ENCODE assay signal across 1 cellular context in the genomic region with DNA sequence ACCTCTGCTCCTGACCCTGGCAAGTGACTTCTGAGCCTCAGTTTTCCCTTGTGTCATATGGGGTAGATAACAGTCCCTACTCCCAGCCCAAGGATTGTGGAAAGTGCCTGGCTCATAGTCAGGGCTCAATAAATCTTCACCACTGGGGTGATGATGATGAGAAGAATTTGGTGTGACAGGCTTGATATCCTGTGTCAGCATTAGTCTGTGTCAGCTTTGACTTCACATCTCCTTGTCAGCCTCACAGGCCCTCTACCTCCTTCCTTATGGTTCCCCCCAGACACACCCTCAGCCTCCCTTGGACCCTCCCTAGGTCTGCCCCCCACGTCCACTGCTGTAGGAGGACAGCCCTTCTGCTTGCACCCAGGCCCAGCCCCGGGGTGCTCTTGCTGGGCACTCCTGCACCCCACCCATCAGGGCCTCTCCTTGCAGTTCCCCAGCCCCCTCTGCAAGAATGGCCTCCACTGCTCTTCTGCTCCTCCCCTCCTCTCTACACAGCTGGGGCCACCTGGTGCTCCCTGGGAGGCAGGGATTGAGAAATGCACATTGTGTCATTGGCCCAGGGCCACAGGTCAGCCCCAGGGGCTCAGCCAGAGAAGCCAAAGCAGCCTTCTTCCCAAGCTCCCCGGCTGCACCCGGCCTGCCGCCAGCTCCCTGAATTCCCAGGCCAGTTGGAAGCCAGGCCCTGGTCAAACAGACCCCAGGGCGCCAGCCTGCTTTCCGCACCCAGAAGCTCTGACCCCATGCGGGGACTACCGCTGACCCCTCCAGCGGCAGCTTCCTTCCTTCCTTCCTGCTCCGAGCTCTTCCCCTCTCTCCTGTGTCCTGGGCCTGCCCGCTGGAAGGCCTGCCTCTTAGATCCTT.
TF ChIP-seq lines count a peak whose summit lies in the region.

No MANE protein-coding gene starts in this region.

TF ChIP-seq in IMR-90, 13 proteins besides CTCF, POLR2A, EP300 and RAD21 (continued from another document):
- TF ChIP-seq, protein P1, sequence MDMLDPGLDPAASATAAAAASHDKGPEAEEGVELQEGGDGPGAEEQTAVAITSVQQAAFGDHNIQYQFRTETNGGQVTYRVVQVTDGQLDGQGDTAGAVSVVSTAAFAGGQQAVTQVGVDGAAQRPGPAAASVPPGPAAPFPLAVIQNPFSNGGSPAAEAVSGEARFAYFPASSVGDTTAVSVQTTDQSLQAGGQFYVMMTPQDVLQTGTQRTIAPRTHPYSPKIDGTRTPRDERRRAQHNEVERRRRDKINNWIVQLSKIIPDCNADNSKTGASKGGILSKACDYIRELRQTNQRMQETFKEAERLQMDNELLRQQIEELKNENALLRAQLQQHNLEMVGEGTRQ (IDR thresholded peaks at IDR 0.05; ENCODE audit: low read depth, low read length), result no peak
- TF ChIP-seq SMC3 (IDR thresholded peaks at IDR 0.05; ENCODE audit: low read depth, low read length), result no peak
- TF ChIP-seq, protein P2, sequence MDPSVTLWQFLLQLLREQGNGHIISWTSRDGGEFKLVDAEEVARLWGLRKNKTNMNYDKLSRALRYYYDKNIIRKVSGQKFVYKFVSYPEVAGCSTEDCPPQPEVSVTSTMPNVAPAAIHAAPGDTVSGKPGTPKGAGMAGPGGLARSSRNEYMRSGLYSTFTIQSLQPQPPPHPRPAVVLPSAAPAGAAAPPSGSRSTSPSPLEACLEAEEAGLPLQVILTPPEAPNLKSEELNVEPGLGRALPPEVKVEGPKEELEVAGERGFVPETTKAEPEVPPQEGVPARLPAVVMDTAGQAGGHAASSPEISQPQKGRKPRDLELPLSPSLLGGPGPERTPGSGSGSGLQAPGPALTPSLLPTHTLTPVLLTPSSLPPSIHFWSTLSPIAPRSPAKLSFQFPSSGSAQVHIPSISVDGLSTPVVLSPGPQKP (IDR thresholded peaks at IDR 0.05; ENCODE audit: borderline replicate concordance, low read depth, low read length), result no peak
- peak; percentile 80 for TF ChIP-seq CEBPB (IDR thresholded peaks at IDR 0.05; ENCODE audit: low read depth, low read length)
- no peak for TF ChIP-seq NFE2L2 (IDR thresholded peaks at IDR 0.05; ENCODE audit: low read depth, low read length)
- TF ChIP-seq RFX5 (IDR thresholded peaks at IDR 0.05; ENCODE audit: low read depth, low read length), result no peak
- TF ChIP-seq FOS (IDR thresholded peaks at IDR 0.05; ENCODE audit: low read depth, low read length), result no peak
